ENCODE assay signal across 11 cellular contexts in genomic region chr5:134594797-134595457, GRCh38. TPM values are rescaled to one million over a fixed set of nuclear protein-coding genes. Genes with fewer than 3 reads are reported as not detected.
DNase-seq lines count a peak whose midpoint lies in the region; TF ChIP-seq lines count a peak whose summit lies in the region.
"Had no signal": no experiment of that assay in that cellular context is flagged by ENCODE, and none has a peak within 500 bp of the region (broad histone marks: within the 10 kb centered on the region; RNA-seq: fewer than 3 reads in every experiment).

No MANE protein-coding gene starts in this region.

- no peak overlapping the region for H3K14ac ChIP-seq in H9 (ENCODE audit: insufficient read depth, low read length)
- H3K14ac ChIP-seq in neuronal stem cell (ENCODE audit: low read length), result no peak overlapping the region

- peaks cover 18% of the 10 kb centered on the region; the same call in 1 of the 2 replicates for H3K4me1 ChIP-seq in H9 (ENCODE audit: insufficient read depth, low read length)
- peaks cover 2% of the 10 kb centered on the region; the same call in 1 of the 2 replicates for H3K4me1 ChIP-seq in HAP-1
- H3K4me1 ChIP-seq in neuronal stem cell (ENCODE audit: control insufficient read depth in 2 of 2, insufficient read depth in 1 of 2, low read depth in 1 of 2, low read length in 2 of 2), result peaks cover 0 to 5% of the 10 kb centered on the region in 2 donors

- H3K9me3 Mint-ChIP-seq in activated CD4-positive, alpha-beta T cell treated with anti-CD3 and anti-CD28 coated beads, Interleukin-2, amount 10 ng/mL, durations not matched to agents 7 days and 5 days, result no peaks in the 10 kb centered on the region
- no peaks in the 10 kb centered on the region for H3K9me3 Mint-ChIP-seq in H9
- H3K9me3 Mint-ChIP-seq in osteocyte (ENCODE audit: unreplicated experiment), result no peaks in the 10 kb centered on the region

- no peak overlapping the region for H3K4me3 ChIP-seq in HAP-1
- H3K4me3 ChIP-seq in neuronal stem cell (ENCODE audit: low read length in 2 of 2), result no peak overlapping the region

- H3K23ac ChIP-seq in H9 (ENCODE audit: insufficient read length, low read depth, low read length), result no peak overlapping the region
- no peak overlapping the region for H3K23ac ChIP-seq in neuronal stem cell (ENCODE audit: low read depth, low read length, poor library complexity)

- no peak overlapping the region for H4K91ac ChIP-seq in H9 (ENCODE audit: insufficient read length, low read depth, low read length)
- H4K91ac ChIP-seq in neuronal stem cell (ENCODE audit: low read depth, low read length, poor library complexity), result no peak overlapping the region

- no peak for TF ChIP-seq CTCF in H9 (conservative IDR thresholded peaks at IDR 0.05)
- TF ChIP-seq CTCF in osteocyte (IDR thresholded peaks at IDR 0.05), result no peak

- H3K36me3 Mint-ChIP-seq in activated CD4-positive, alpha-beta T cell treated with anti-CD3 and anti-CD28 coated beads, Interleukin-2, amount 10 ng/mL, durations not matched to agents 7 days and 5 days (ENCODE audit: low read depth), result peaks cover 2% of the 10 kb centered on the region
- H3K36me3 Mint-ChIP-seq in H9 (ENCODE audit: insufficient read depth in 1 of 3, low read depth in 3 of 3) (no peaks in the 10 kb centered on the region), osteocyte (ENCODE audit: unreplicated experiment) (no peaks in the 10 kb centered on the region)

- H2BK120ac ChIP-seq in H9 (ENCODE audit: low read depth, low read length, poor library complexity, severe bottlenecking) (no peak overlapping the region), neuronal stem cell (ENCODE audit: low read depth, low read length) (no peak overlapping the region)

- peaks cover 33% of the 10 kb centered on the region for H3K4me1 Mint-ChIP-seq in activated CD4-positive, alpha-beta T cell treated with anti-CD3 and anti-CD28 coated beads, Interleukin-2, amount 10 ng/mL, durations not matched to agents 7 days and 5 days
- peaks cover 38 to 48% of the 10 kb centered on the region in 2 experiments for H3K4me1 Mint-ChIP-seq in H9
- H3K4me1 Mint-ChIP-seq in osteocyte (ENCODE audit: unreplicated experiment), result peaks cover 5% of the 10 kb centered on the region
- H3K4me1 Mint-ChIP-seq: B cell had no signal

- H3K27ac ChIP-seq in H9 (ENCODE audit: insufficient read length, low read depth, low read length) (no peak overlapping the region), neuronal stem cell (replicated peaks; ENCODE audit: low read length) (no peak overlapping the region)
- H3K27ac ChIP-seq: RWPE1 had no signal

- no peaks in the 10 kb centered on the region for H3K23me2 ChIP-seq in H9 (ENCODE audit: insufficient read length, low read depth, low read length, poor library complexity, severe bottlenecking)

- no peak overlapping the region for H3K56ac ChIP-seq in H9 (ENCODE audit: insufficient read length, low read depth, low read length)

- in situ Hi-C loops in HAP-1 (cut with MboI; ENCODE audit: low sequenced_read_pairs), result loop anchor here (25.0 kb wide), 1 partner anchor 408 kb away; the partner anchor contains the start of gene SKP1

- no peak overlapping the region for H3K9ac ChIP-seq in H9 (ENCODE audit: extremely low read depth, insufficient read length, low read length)
- H3K9ac ChIP-seq in neuronal stem cell (ENCODE audit: low read depth, low read length, poor library complexity), result no peak overlapping the region

- H2BK5ac ChIP-seq in H9 (ENCODE audit: insufficient read length, low read length) (no peak overlapping the region), neuronal stem cell (ENCODE audit: low read length) (no peak overlapping the region)

- no peak overlapping the region for H3T11ph ChIP-seq in H9 (ENCODE audit: low read length)

- H3K36me3 ChIP-seq in HAP-1 (replicated peaks) (no peaks in the 10 kb centered on the region), neuronal stem cell (replicated peaks in 1 of 2; ENCODE audit: control insufficient read depth in 2 of 2, insufficient read depth in 2 of 2, low read length in 2 of 2) (no peaks in the 10 kb centered on the region)

- H2BK15ac ChIP-seq in H9 (ENCODE audit: low read depth, low read length) (no peak overlapping the region), neuronal stem cell (ENCODE audit: low read length) (no peak overlapping the region)

- H3K18ac ChIP-seq in H9 (ENCODE audit: insufficient read length, low read depth, low read length) (no peak overlapping the region), neuronal stem cell (ENCODE audit: low read length) (no peak overlapping the region)

- H2BK12ac ChIP-seq in H9 (ENCODE audit: insufficient read length, low read depth, low read length) (no peak overlapping the region), neuronal stem cell (ENCODE audit: low read length) (no peak overlapping the region)

- no peak overlapping the region for H3K4ac ChIP-seq in H9 (ENCODE audit: low read depth, low read length)
- no peak overlapping the region for H3K4ac ChIP-seq in neuronal stem cell (ENCODE audit: low read length)

- H4K5ac ChIP-seq in H9 (ENCODE audit: insufficient read length, low read depth, low read length), result no peak overlapping the region

- no peaks in the 10 kb centered on the region for H3K79me2 ChIP-seq in H9 (ENCODE audit: insufficient read depth, low read length)

- CTCF ChIA-PET in activated CD4-positive, alpha-beta T cell treated with anti-CD3 and anti-CD28 coated beads, Interleukin-2, amount 10 ng/mL, durations not matched to agents 7 days and 5 days (lab: Charles Lee), result interaction anchor here (5.5 kb wide), 1 partner anchor 8 kb away, joined by 33 read pairs; no protein-coding TSS in a partner anchor

- no CpG with 5 or more reads among the region's 3 CpGs for whole genome bisulfite sequencing in H9 (ENCODE audit: extremely low coverage, insufficient read length, low lambda C conversion rate)
- WGBS in neuronal stem cell (ENCODE audit: extremely low coverage in 2 of 2, insufficient read length in 2 of 2, insufficient replicate concordance in 1 of 2), 2 donors, result no CpG with 5 or more reads among the region's 3 CpGs

- H2BK20ac ChIP-seq in H9 (ENCODE audit: low read depth, low read length, poor library complexity, severe bottlenecking), result no peak overlapping the region

- peak overlapping the region; percentile 79 for H3K27ac Mint-ChIP-seq in activated CD4-positive, alpha-beta T cell treated with anti-CD3 and anti-CD28 coated beads, Interleukin-2, amount 10 ng/mL, durations not matched to agents 7 days and 5 days
- peak overlapping the region in 2 of 3 experiments; percentile 19 to 53; a peak in 3 of 7 replicates for H3K27ac Mint-ChIP-seq in H9
- no peak overlapping the region for H3K27ac Mint-ChIP-seq in osteocyte (ENCODE audit: unreplicated experiment)
- H3K27ac Mint-ChIP-seq: B cell had no signal

- POLR2A ChIA-PET in activated CD4-positive, alpha-beta T cell treated with anti-CD3 and anti-CD28 coated beads, Interleukin-2, amount 10 ng/mL, durations not matched to agents 7 days and 5 days (lab: Charles Lee), result no interaction called here

- H2AFZ ChIP-seq in H9 (ENCODE audit: low read length) (no peak overlapping the region), neuronal stem cell (ENCODE audit: low read length) (no peak overlapping the region)

- no peaks in the 10 kb centered on the region for H3K9me3 ChIP-seq in H9 (ENCODE audit: control insufficient read depth, low read depth, low read length)
- no peaks in the 10 kb centered on the region for H3K9me3 ChIP-seq in HAP-1
- peaks cover 0 to 6% of the 10 kb centered on the region in 2 donors for H3K9me3 ChIP-seq in neuronal stem cell (replicated peaks in 1 of 2; ENCODE audit: control insufficient read depth in 2 of 2, insufficient read depth in 1 of 2, low read depth in 1 of 2, low read length in 2 of 2)

- DNase-seq in activated CD4-positive, alpha-beta T cell treated with anti-CD3 and anti-CD28 coated beads, Interleukin-2, amount 10 ng/mL, durations not matched to agents 7 days and 5 days, result peak; percentile 45
- no peak for DNase-seq in activated CD4-positive, alpha-beta T cell treated with anti-CD3 and anti-CD28 coated beads for 4 hours
- DNase-seq in H9 (no peak), NCI-H2107 treated with DMSO at 0.1 percent for 48 hours (lab: John Stamatoyannopoulos, UW; ENCODE audit: unreplicated experiment) (peak; percentile 43), osteocyte (ENCODE audit: extremely low spot score, unreplicated experiment) (peak; percentile 21), HAP-1 (ENCODE audit: low spot score in 2 of 2) (no peak), cerebellar cortex (ENCODE audit: low spot score) (no peak), neuronal stem cell (ENCODE audit: low spot score) (no peak)
- DNase-seq: activated naive CD4-positive, alpha-beta T cell treated with anti-CD3 and anti-CD28 coated beads, Interleukin-2, amount 50 U/mL, for 16 hours had no signal

- H3K4me2 ChIP-seq in H9 (ENCODE audit: insufficient read depth, insufficient read length, low read length) (no peak overlapping the region), neuronal stem cell (ENCODE audit: insufficient read depth, low read length, poor library complexity, severe bottlenecking) (no peak overlapping the region)

- H2AK5ac ChIP-seq in H9 (ENCODE audit: insufficient read length, low read length) (no peak overlapping the region), neuronal stem cell (ENCODE audit: low read depth, low read length) (no peak overlapping the region)

- H4K20me1 ChIP-seq in H9 (ENCODE audit: control insufficient read depth, insufficient read depth, insufficient read length), result no peaks in the 10 kb centered on the region

- H4K8ac ChIP-seq in H9 (replicated peaks; ENCODE audit: insufficient read length, low read depth, low read length) (no peak overlapping the region), neuronal stem cell (ENCODE audit: low read depth, low read length) (no peak overlapping the region)

- no peaks in the 10 kb centered on the region for H3K27me3 Mint-ChIP-seq in activated CD4-positive, alpha-beta T cell treated with anti-CD3 and anti-CD28 coated beads, Interleukin-2, amount 10 ng/mL, durations not matched to agents 7 days and 5 days
- H3K27me3 Mint-ChIP-seq in H9 (ENCODE audit: low read depth) (peaks cover 2% of the 10 kb centered on the region; the same call in 1 of the 2 replicates), osteocyte (ENCODE audit: unreplicated experiment) (no peaks in the 10 kb centered on the region)
- H3K27me3 Mint-ChIP-seq: B cell had no signal

- H3K79me1 ChIP-seq in H9 (ENCODE audit: insufficient read depth, low read depth, low read length, poor library complexity, severe bottlenecking) (no peaks in the 10 kb centered on the region), neuronal stem cell (ENCODE audit: low read depth, low read length) (no peaks in the 10 kb centered on the region)

- no peaks in the 10 kb centered on the region for H3K27me3 ChIP-seq in H9 (ENCODE audit: insufficient read depth, low read length)
- H3K27me3 ChIP-seq in HAP-1 (ENCODE audit: low read depth), result no peaks in the 10 kb centered on the region
- peaks cover 0 to 21% (median 0%) of the 10 kb centered on the region in 3 experiments for H3K27me3 ChIP-seq in neuronal stem cell (ENCODE audit: control insufficient read depth in 3 of 3, insufficient read depth in 3 of 3, low read depth in 1 of 3, low read length in 3 of 3)

- no peak overlapping the region for H3K4me3 Mint-ChIP-seq in activated CD4-positive, alpha-beta T cell treated with anti-CD3 and anti-CD28 coated beads, Interleukin-2, amount 10 ng/mL, durations not matched to agents 7 days and 5 days
- no peak overlapping the region for H3K4me3 Mint-ChIP-seq in H9
- H3K4me3 Mint-ChIP-seq in osteocyte (ENCODE audit: unreplicated experiment), result no peak overlapping the region
- H3K4me3 Mint-ChIP-seq: B cell had no signal

RNA-seq across cellular contexts. Expression of gene SAR1B, which starts 37.7 kb away (rescaled TPM):
- 10 to 100 TPM; 52.3 to 54.7 TPM for total RNA-seq in activated CD4-positive, alpha-beta T cell treated with anti-CD3 and anti-CD28 coated beads, Interleukin-2, amount 10 ng/mL, durations not matched to agents 7 days and 5 days
- 29.2 and 34.3 TPM in 2 replicates for total RNA-seq in H9 (2021)
- total RNA-seq in osteocyte, result 70.6 and 75.0 TPM in 2 replicates
- polyA plus RNA-seq in neuronal stem cell (2013, experiment 1 of 2), result 12.5 TPM
- polyA plus RNA-seq in neuronal stem cell (2013, experiment 2 of 2), result 12.4 TPM

RNA-seq across cellular contexts. Expression of gene SEC24A, which starts 53.7 kb away (rescaled TPM):
- total RNA-seq in activated CD4-positive, alpha-beta T cell treated with anti-CD3 and anti-CD28 coated beads, Interleukin-2, amount 10 ng/mL, durations not matched to agents 7 days and 5 days, result 10 to 100 TPM; 22.2 to 24.9 TPM
- 30.4 and 31.4 TPM in 2 replicates for total RNA-seq in H9 (2021)
- total RNA-seq in osteocyte, result 37.2 and 38.9 TPM in 2 replicates
- polyA plus RNA-seq in neuronal stem cell (2013, experiment 1 of 2), result 11.7 TPM
- 11.9 TPM for polyA plus RNA-seq in neuronal stem cell (2013, experiment 2 of 2)

Comparison
In these comparisons a context has a peak if more than half of its experiments do, and no peak if none do; other contexts are left out.
1. DNase-seq: peak in activated CD4-positive, alpha-beta T cell treated with anti-CD3 and anti-CD28 coated beads, Interleukin-2, amount 10 ng/mL, durations not matched to agents 7 days and 5 days (single experiment), NCI-H2107 treated with DMSO at 0.1 percent for 48 hours (single experiment) and osteocyte (single experiment); none in activated CD4-positive, alpha-beta T cell treated with anti-CD3 and anti-CD28 coated beads for 4 hours (0 of 2), H9 (single experiment), HAP-1 (0 of 2), cerebellar cortex (single experiment) and neuronal stem cell (single experiment).